In the genomic region with DNA sequence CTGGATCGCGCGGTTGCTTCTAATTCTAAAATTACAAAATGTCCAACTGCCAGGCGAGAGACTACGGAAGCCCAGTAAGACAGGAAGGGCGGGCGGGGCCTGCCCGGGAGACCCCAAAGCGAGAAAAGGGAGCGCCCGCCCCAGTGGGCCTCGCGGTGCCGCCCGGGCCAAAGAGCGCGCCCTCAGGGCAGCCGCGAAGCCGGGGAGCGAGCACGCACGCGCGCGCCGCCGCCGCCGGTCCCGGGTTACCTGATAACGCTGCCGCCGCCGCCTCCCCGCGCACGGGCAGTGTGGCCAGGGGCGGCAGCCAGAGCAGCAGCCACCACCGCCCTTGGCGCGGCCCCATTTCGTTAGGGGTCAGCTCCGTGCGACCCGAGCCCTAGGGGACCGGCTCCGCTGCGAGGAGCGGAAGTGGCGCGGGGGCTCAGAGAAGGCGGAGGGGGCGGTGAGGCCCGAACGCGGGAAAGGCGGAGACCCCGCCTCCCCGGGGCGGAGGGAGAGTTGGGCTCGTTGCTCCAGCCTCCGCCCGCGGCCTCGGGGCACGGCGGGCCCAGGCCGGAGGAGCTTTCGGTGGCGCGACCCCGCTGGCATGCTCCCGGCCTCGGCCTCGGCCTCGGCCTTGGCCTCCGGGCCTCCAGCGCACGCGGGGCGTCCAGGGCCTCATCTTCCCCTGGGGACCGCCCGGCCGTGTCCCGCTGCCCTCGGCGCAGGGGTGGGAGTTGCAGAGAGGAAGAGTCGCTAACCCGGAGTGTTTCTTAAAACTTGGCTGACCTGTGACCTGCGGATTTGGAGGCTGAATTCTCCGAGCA, we compare ENCODE assay signal across 8 cellular contexts. TPM values are rescaled to one million over a fixed set of nuclear protein-coding genes. Genes with fewer than 3 reads are reported as not detected.
DNase-seq lines count a peak whose midpoint lies in the region; ATAC-seq lines count a peak whose summit lies in the region.

A gene with protein sequence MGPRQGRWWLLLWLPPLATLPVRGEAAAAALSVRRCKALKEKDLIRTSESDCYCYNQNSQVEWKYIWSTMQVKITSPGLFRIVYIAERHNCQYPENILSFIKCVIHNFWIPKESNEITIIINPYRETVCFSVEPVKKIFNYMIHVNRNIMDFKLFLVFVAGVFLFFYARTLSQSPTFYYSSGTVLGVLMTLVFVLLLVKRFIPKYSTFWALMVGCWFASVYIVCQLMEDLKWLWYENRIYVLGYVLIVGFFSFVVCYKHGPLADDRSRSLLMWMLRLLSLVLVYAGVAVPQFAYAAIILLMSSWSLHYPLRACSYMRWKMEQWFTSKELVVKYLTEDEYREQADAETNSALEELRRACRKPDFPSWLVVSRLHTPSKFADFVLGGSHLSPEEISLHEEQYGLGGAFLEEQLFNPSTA (minus strand): TSS at position 413 of the 809 bp plus-strand sequence. CDS start 67 bp downstream, at position 346.

- peaks cover 16% of the 10 kb centered on the region for H3K4me1 ChIP-seq in thymus (ENCODE audit: control insufficient read depth, insufficient read depth, low read length)

- H3K9me3 ChIP-seq in thymus (ENCODE audit: control insufficient read depth), result no peaks in the 10 kb centered on the region

- peak within 1 kb of the TSS; percentile 97 for H3K27ac ChIP-seq in thymus (ENCODE audit: low read depth)

- WGBS in thymus, result under 1% methylated on average over 92 of the region's 92 CpGs

- H3K36me3 ChIP-seq in thymus (ENCODE audit: control insufficient read depth, insufficient read depth), result no peaks in the 10 kb centered on the region

- DNase-seq in EH (ENCODE audit: low read depth) (peak; percentile 76), KG1 (lab: John Stamatoyannopoulos, UW) (peak; percentile 69), SK-N-DZ (ENCODE audit: low spot score) (peak; percentile 84), globus pallidus (ENCODE audit: low spot score) (peak; percentile 70), occipital lobe (lab: John Stamatoyannopoulos, UW) (peak; percentile 66)
- peak; percentile 81 for DNase-seq in activated naive CD4-positive, alpha-beta T cell treated with Interleukin-2 at 50 U/mL for 16 hours

- peak; percentile 65 for ATAC-seq in GM21737 (IDR thresholded peaks at IDR 0.05; ENCODE audit: unreplicated experiment)

- H3K4me3 ChIP-seq in thymus (ENCODE audit: low read length), result peak within 1 kb of the TSS; percentile 90

- H3K27me3 ChIP-seq in thymus (ENCODE audit: control insufficient read depth, insufficient read depth), result no peaks in the 10 kb centered on the region

RNA-seq across cellular contexts. Expression of the gene that starts here (rescaled TPM):
- 5.9 and 9.6 TPM in 2 replicates for polyA plus RNA-seq in SK-N-DZ (2014; cell fraction: cytosol; rRNA removed)
- polyA plus RNA-seq in SK-N-DZ (2014; cell fraction: nucleus; rRNA removed), result 4.7 and 9.8 TPM in 2 replicates
- total RNA-seq in occipital lobe, result 3.4 TPM
- 1.9 TPM for polyA plus RNA-seq in thymus

Comparison
In these comparisons a context has a peak if more than half of its experiments do, and no peak if none do; other contexts are left out.
1. Peak in every context shown above with its lines: DNase-seq, ATAC-seq, H3K4me3 ChIP-seq and H3K27ac ChIP-seq.